In the genomic region with DNA sequence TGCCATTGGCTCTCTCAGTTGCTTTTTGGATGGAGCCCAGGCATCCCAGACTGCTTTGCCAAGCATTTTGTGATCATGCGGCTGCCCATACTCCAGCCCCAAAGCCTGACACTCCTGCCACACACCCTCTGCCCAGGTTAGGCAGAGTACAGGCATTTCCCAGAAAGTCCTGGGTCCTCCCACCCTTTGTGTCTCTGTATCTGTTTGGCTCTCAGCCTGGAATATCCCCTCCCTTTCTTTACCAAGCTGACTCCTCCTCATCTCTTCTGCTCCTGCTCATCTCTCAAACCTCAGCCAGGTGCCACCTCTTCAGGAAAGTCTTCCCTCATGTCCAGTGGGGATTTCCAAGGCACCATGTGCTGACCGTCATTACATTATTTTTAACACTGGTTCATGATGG, we compare ENCODE assay signal across 17 cellular contexts. TPM values are rescaled to one million over a fixed set of nuclear protein-coding genes. Genes with fewer than 3 reads are reported as not detected.
"Had no signal": no experiment of that assay in that cellular context is flagged by ENCODE, and none has a peak within 500 bp of the region (broad histone marks: within the 10 kb centered on the region; RNA-seq: fewer than 3 reads in every experiment).

No MANE protein-coding gene starts in this region.

- H3K27me3 ChIP-seq: gastrocnemius medialis, upper lobe of right lung had no signal

- ATAC-seq: activated CD4-positive, alpha-beta T cell treated with anti-CD3 and anti-CD28 coated beads for 36 hours; effector memory CD8-positive, alpha-beta T cell; gastrocnemius medialis; naive thymus-derived CD8-positive, alpha-beta T cell; stimulated activated naive B cell treated with anti-CD40 and anti-IgM and Interleukin-4, amounts not matched to agents 10 μg/mL and 1 μg/mL and 100 μg/mL, for 72 hours; upper lobe of right lung; WTC11 had no signal

- DNase-seq: activated CD4-positive, alpha-beta T cell treated with anti-CD3 and anti-CD28 coated beads for 36 hours; activated CD4-positive, alpha-beta T cell treated with anti-CD3 and anti-CD28 coated beads, Interleukin-2, amount 50 U/mL, for 48 hours; activated gamma-delta T cell; caudate nucleus; effector memory CD8-positive, alpha-beta T cell; gastrocnemius medialis; head of caudate nucleus; naive thymus-derived CD8-positive, alpha-beta T cell; spleen; stimulated activated naive B cell treated with anti-CD40 and anti-IgM and Interleukin-4, amounts not matched to agents 10 μg/mL and 1 μg/mL and 100 μg/mL, for 72 hours; upper lobe of right lung had no signal

- H3K27ac ChIP-seq: gastrocnemius medialis, spleen, upper lobe of right lung had no signal

- H3K36me3 ChIP-seq: gastrocnemius medialis, spleen, upper lobe of right lung had no signal

- H3K4me3 ChIP-seq: gastrocnemius medialis, spleen, upper lobe of right lung had no signal

- H3K4me1 ChIP-seq: gastrocnemius medialis, spleen had no signal

- H3K9me3 ChIP-seq: gastrocnemius medialis, spleen, upper lobe of right lung had no signal

RNA-seq across cellular contexts. Expression of gene SH3RF2, which starts 14.3 kb away (rescaled TPM):
- total RNA-seq: dermis microvascular lymphatic vessel endothelial cell; naive thymus-derived CD8-positive, alpha-beta T cell had no signal
- polyA plus RNA-seq: naive thymus-derived CD8-positive, alpha-beta T cell had no signal

RNA-seq across cellular contexts. Expression of gene GRXCR2, which starts 49.2 kb away (rescaled TPM):
- total RNA-seq: activated CD4-positive, alpha-beta T cell treated with anti-CD3 and anti-CD28 coated beads for 36 hours; dermis microvascular lymphatic vessel endothelial cell; gastrocnemius medialis; kidney epithelial cell; liver; mesenteric fat pad; naive thymus-derived CD8-positive, alpha-beta T cell; renal cortical epithelial cell; spleen; upper lobe of right lung; WTC11 had no signal
- polyA plus RNA-seq: liver; naive thymus-derived CD8-positive, alpha-beta T cell; spleen had no signal
